Comparison of ENCODE assay signal across 1 cellular context in the genomic region with DNA sequence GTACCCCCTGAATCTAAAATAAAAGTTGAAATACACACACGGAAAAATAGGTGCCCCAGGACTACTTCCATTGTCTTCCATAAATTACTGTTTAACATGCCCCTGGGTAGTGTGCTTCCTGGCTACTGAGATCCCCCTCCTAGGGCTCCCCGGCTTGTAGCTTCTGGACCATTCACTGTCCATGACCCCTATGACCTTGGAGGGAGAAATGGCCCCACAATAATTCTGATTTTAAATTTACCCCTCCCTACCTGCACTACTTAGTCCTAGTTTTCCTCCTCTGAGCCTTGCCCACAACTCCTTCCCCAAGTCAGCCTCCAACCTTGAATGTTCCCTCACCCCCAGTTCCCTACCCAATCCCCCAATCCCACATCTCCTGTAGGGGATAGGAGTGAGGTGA.
TF ChIP-seq lines count a peak whose summit lies in the region.

No MANE protein-coding gene starts in this region.

TF ChIP-seq in HepG2, 621 proteins besides CTCF, POLR2A, EP300 and RAD21:
- TF ChIP-seq CSRNP2 (CRISPR knock-in tag; conservative IDR thresholded peaks at IDR 0.05; ENCODE audit: low read depth) = no peak
- TF ChIP-seq ATF1 (CRISPR knock-in tag; IDR thresholded peaks at IDR 0.05) = 0 out of 2 replicates have a peak, but pooled peaks have one; percentile 2
- no peak for TF ChIP-seq HMGA1 (CRISPR knock-in tag; conservative IDR thresholded peaks at IDR 0.05)
- no peak for TF ChIP-seq ZNF207 (IDR thresholded peaks at IDR 0.05; ENCODE audit: borderline replicate concordance)
- TF ChIP-seq ZNF446 (CRISPR knock-in tag; IDR thresholded peaks at IDR 0.05) = no peak
- TF ChIP-seq UBTF (CRISPR knock-in tag; IDR thresholded peaks at IDR 0.05) = no peak
- no peak for TF ChIP-seq HOXD1 (CRISPR knock-in tag; IDR thresholded peaks at IDR 0.05)
- no peak for TF ChIP-seq ARHGAP35 (CRISPR knock-in tag; IDR thresholded peaks at IDR 0.05; ENCODE audit: borderline replicate concordance)
- TF ChIP-seq PCBP2 (optimal IDR thresholded peaks at IDR 0.05; ENCODE audit: low read depth, low read length, poor library complexity, severe bottlenecking) = peak; percentile 71
- 0 out of 2 replicates have a peak, but pooled peaks have one; percentile 22 for TF ChIP-seq ZNF878 (CRISPR knock-in tag; IDR thresholded peaks at IDR 0.05)
- TF ChIP-seq, protein P1, sequence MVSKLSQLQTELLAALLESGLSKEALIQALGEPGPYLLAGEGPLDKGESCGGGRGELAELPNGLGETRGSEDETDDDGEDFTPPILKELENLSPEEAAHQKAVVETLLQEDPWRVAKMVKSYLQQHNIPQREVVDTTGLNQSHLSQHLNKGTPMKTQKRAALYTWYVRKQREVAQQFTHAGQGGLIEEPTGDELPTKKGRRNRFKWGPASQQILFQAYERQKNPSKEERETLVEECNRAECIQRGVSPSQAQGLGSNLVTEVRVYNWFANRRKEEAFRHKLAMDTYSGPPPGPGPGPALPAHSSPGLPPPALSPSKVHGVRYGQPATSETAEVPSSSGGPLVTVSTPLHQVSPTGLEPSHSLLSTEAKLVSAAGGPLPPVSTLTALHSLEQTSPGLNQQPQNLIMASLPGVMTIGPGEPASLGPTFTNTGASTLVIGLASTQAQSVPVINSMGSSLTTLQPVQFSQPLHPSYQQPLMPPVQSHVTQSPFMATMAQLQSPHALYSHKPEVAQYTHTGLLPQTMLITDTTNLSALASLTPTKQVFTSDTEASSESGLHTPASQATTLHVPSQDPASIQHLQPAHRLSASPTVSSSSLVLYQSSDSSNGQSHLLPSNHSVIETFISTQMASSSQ (IDR thresholded peaks at IDR 0.05; ENCODE audit: low read depth) = no peak
- TF ChIP-seq, protein P1 (CRISPR knock-in tag; IDR thresholded peaks at IDR 0.05; ENCODE audit: borderline replicate concordance) = no peak
- TF ChIP-seq THAP11 (CRISPR knock-in tag; IDR thresholded peaks at IDR 0.05) = no peak
- TF ChIP-seq SIN3A (IDR thresholded peaks at IDR 0.05; ENCODE audit: borderline replicate concordance, low read depth, low read length) = no peak
- TF ChIP-seq CEBPB (IDR thresholded peaks at IDR 0.05; ENCODE audit: borderline replicate concordance, low read depth, low read length) = no peak
- TF ChIP-seq MAZ (IDR thresholded peaks at IDR 0.05; ENCODE audit: borderline replicate concordance, low read depth, low read length) = no peak
- TF ChIP-seq MAZ (CRISPR knock-in tag; IDR thresholded peaks at IDR 0.05; ENCODE audit: low read depth) = no peak
- TF ChIP-seq HIC2 (CRISPR knock-in tag; IDR thresholded peaks at IDR 0.05; ENCODE audit: low read depth) = 0 out of 2 replicates have a peak, but pooled peaks have one; percentile 3
- no peak for TF ChIP-seq NR2F2 (IDR thresholded peaks at IDR 0.05; ENCODE audit: borderline replicate concordance, low read depth)
- TF ChIP-seq ZNF501 (CRISPR knock-in tag; IDR thresholded peaks at IDR 0.05) = no peak
- TF ChIP-seq POLR2AphosphoS2 (IDR thresholded peaks at IDR 0.05; ENCODE audit: low read depth, low read length) = no peak
- TF ChIP-seq ZC3H4 (CRISPR knock-in tag; IDR thresholded peaks at IDR 0.05; ENCODE audit: borderline replicate concordance) = 0 out of 2 replicates have a peak, but pooled peaks have one; percentile 19
